Comparison of ENCODE assay signal across 22 cellular contexts in genomic region chr15:87200149-87200548, GRCh38.
"Had no signal": no experiment of that assay in that cellular context is flagged by ENCODE, and none has a peak within 500 bp of the region (broad histone marks: within the 10 kb centered on the region; RNA-seq: fewer than 3 reads in every experiment).

No MANE protein-coding gene starts in this region.

- FAIRE-seq: endothelial cell of umbilical vein, urothelium cell line had no signal

- H3K4me3 ChIP-seq: coronary artery, hepatocyte, sigmoid colon, skin epidermis, stomach had no signal

- H2AFZ ChIP-seq: hepatocyte had no signal

- H3K27ac ChIP-seq: coronary artery, hepatocyte, neutrophil, sigmoid colon, skin epidermis, stomach had no signal

- H3K36me3 ChIP-seq: neutrophil, sigmoid colon, stomach had no signal

- DNase-seq: effector CD4-positive, alpha-beta T cell; endodermal cell; erythroblast; foreskin melanocyte; head of caudate nucleus; kidney glomerular epithelial cell; mammary epithelial cell; naive thymus-derived CD4-positive, alpha-beta T cell; nephron progenitor cell; posterior cingulate gyrus; sigmoid colon; stimulated activated CD4-positive, alpha-beta T cell treated with anti-CD3 and anti-CD28 coated beads, Interleukin-12 subunit alpha, Interleukin-12 subunit beta, amount 100 ng/mL, for 4 hours; stimulated activated naive CD4-positive, alpha-beta T cell; stomach; substantia nigra had no signal

- H3K4me1 ChIP-seq: sigmoid colon, stomach had no signal

- H3K9me3 ChIP-seq: neutrophil, sigmoid colon had no signal

- H3K27me3 ChIP-seq: hepatocyte, neutrophil, sigmoid colon had no signal

- ATAC-seq: left lobe of liver; naive thymus-derived CD4-positive, alpha-beta T cell had no signal

- H3K79me2 ChIP-seq: hepatocyte had no signal

- H3K4me2 ChIP-seq: hepatocyte had no signal
